17 cellular contexts compared by ENCODE assay signal in the genomic region with DNA sequence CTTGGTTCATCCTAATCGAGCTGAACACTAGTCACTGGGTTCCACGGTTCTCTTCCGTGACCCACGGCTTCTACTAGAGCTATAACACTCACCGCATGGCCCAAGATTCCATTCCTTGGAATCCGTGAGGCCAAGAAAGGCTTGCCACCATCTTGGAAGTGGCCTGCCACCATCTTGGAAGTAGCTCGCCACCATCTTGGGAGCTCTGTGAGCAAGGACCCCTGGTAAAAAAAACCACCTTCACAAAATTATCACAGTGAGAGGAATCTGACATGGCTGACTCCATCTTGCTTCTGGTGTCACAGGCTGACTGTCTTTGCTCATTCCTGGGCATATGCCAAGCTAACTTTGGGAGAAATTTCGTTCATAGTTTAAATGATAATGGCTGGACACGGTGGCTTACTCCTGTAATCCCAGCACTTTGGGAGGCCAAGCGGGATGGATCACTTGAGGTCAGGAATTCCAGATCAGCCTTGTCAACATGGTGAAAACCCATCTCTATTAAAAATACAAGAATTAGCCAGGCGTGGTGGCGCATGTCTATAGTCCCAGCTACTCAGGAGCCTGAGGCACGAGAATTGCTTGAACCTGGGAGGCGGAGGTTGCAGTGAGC. TPM values are rescaled to one million over a fixed set of nuclear protein-coding genes. Genes with fewer than 3 reads are reported as not detected.
"Had no signal": no experiment of that assay in that cellular context is flagged by ENCODE, and none has a peak within 500 bp of the region (broad histone marks: within the 10 kb centered on the region; RNA-seq: fewer than 3 reads in every experiment).

No MANE protein-coding gene starts in this region.

- H3K27me3 ChIP-seq: adrenal gland, gastrocnemius medialis, transverse colon had no signal

- H3K27ac Mint-ChIP-seq: activated naive CD4-positive, alpha-beta T cell treated with anti-CD3 and anti-CD28 coated beads for 36 hours; progenitor cell of endocrine pancreas; stimulated activated memory B cell treated with anti-CD40 and anti-IgM and Interleukin-4, amounts not matched to agents 10 μg/mL and 1 μg/mL and 100 μg/mL, for 72 hours; T-helper 17 cell had no signal

- ATAC-seq: activated T-cell treated with anti-CD3 and anti-CD28 coated beads, Interleukin-2, amount 50 U/mL, for 4 hours; gastrocnemius medialis; right cardiac atrium; SK-N-SH treated with all-trans-retinoic acid at 6 μM for 48 hours; stimulated activated memory B cell treated with anti-CD40 and anti-IgM and Interleukin-4, amounts not matched to agents 10 μg/mL and 1 μg/mL and 100 μg/mL, for 72 hours; T-helper 17 cell had no signal

- H3K4me3 ChIP-seq: adrenal gland, gastrocnemius medialis, smooth muscle cell, transverse colon had no signal

- H3K36me3 Mint-ChIP-seq: stimulated activated memory B cell treated with anti-CD40 and anti-IgM and Interleukin-4, amounts not matched to agents 10 μg/mL and 1 μg/mL and 100 μg/mL, for 72 hours had no signal

- DNase-seq: activated CD4-positive, alpha-beta T cell treated with anti-CD3 and anti-CD28 coated beads, Interleukin-2, amount 50 U/mL, for 4 hours; activated naive CD4-positive, alpha-beta T cell treated with anti-CD3 and anti-CD28 coated beads for 36 hours; activated T-cell treated with anti-CD3 and anti-CD28 coated beads, Interleukin-2, amount 50 U/mL, for 4 hours; adrenal gland; central memory CD4-positive, alpha-beta T cell; cortex of kidney; effector memory CD4-positive, alpha-beta T cell; gastrocnemius medialis; nucleus accumbens; right cardiac atrium; T-helper 17 cell; transverse colon had no signal

- H3K4me3 Mint-ChIP-seq: activated naive CD4-positive, alpha-beta T cell treated with anti-CD3 and anti-CD28 coated beads for 36 hours; activated T-cell treated with anti-CD3 and anti-CD28 coated beads, Interleukin-2, amount 50 U/mL, for 4 hours; stimulated activated memory B cell treated with anti-CD40 and anti-IgM and Interleukin-4, amounts not matched to agents 10 μg/mL and 1 μg/mL and 100 μg/mL, for 72 hours; T-helper 17 cell had no signal

- H3K27ac ChIP-seq: gastrocnemius medialis, transverse colon had no signal

- H3K9me3 Mint-ChIP-seq: activated naive CD4-positive, alpha-beta T cell treated with anti-CD3 and anti-CD28 coated beads for 36 hours; activated T-cell treated with anti-CD3 and anti-CD28 coated beads, Interleukin-2, amount 50 U/mL, for 4 hours; stimulated activated memory B cell treated with anti-CD40 and anti-IgM and Interleukin-4, amounts not matched to agents 10 μg/mL and 1 μg/mL and 100 μg/mL, for 72 hours had no signal

- H3K9me3 ChIP-seq: adrenal gland, gastrocnemius medialis, transverse colon had no signal

- H3K36me3 ChIP-seq: adrenal gland, gastrocnemius medialis, transverse colon had no signal

- H3K4me2 ChIP-seq: smooth muscle cell had no signal

RNA-seq across cellular contexts. Expression of a gene that starts 21.7 kb away (rescaled TPM):
- total RNA-seq: activated naive CD4-positive, alpha-beta T cell treated with anti-CD3 and anti-CD28 coated beads for 36 hours; activated T-cell treated with anti-CD3 and anti-CD28 coated beads, Interleukin-2, amount 50 U/mL, for 4 hours; kidney epithelial cell; progenitor cell of endocrine pancreas; smooth muscle cell; T-helper 17 cell; transverse colon had no signal
- polyA plus RNA-seq: smooth muscle cell had no signal
